Comparison of ENCODE assay signal across 1 cellular context in the genomic region with DNA sequence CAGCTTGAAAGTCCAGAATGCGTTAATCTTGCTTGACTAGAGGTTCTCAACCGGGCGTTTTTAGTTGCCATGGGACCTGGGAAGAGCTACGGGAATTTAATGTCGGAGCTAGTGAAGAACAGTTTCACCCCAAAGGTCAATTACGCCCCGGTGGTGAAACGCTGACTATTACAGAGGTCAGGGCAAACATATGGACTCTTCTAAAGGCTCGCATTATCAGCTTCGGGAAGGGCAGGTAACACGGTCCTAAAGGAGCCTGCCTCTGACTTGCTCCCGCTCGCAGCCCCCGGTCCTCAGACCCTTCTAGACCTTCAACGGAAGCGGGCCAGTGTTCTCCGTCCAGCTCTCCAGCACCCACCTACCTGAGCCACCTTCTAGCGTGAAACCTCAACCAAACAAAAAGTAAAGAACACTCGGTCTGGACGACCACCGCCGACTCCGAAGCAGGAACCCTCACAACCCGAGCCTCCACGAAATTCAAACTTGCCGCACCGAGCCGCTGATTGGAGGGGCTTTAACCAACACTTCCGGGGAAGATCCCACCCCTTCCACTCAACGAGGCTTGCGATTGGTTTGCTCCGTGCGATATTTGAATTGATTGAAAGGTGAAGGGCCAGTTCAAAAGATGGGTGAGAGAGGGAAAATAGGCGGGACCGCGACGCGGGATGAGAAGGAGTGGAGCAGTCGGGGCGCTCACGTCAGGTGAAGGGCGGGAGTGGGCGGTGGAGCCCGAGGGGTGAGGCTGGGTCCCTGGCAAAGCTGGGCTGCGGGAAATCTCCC.
TF ChIP-seq lines count a peak whose summit lies in the region.

A gene with protein sequence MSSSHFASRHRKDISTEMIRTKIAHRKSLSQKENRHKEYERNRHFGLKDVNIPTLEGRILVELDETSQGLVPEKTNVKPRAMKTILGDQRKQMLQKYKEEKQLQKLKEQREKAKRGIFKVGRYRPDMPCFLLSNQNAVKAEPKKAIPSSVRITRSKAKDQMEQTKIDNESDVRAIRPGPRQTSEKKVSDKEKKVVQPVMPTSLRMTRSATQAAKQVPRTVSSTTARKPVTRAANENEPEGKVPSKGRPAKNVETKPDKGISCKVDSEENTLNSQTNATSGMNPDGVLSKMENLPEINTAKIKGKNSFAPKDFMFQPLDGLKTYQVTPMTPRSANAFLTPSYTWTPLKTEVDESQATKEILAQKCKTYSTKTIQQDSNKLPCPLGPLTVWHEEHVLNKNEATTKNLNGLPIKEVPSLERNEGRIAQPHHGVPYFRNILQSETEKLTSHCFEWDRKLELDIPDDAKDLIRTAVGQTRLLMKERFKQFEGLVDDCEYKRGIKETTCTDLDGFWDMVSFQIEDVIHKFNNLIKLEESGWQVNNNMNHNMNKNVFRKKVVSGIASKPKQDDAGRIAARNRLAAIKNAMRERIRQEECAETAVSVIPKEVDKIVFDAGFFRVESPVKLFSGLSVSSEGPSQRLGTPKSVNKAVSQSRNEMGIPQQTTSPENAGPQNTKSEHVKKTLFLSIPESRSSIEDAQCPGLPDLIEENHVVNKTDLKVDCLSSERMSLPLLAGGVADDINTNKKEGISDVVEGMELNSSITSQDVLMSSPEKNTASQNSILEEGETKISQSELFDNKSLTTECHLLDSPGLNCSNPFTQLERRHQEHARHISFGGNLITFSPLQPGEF (minus strand): TSS at position 485 of the 780 bp plus-strand sequence. CDS start 2,406 bp downstream, outside the sequence.

TF ChIP-seq in H1, 55 proteins besides CTCF, POLR2A, EP300 and RAD21 (continues in another document):
- TF ChIP-seq TCF12 (IDR thresholded peaks at IDR 0.05; ENCODE audit: low read depth, low read length) (no peak), NANOG (IDR thresholded peaks at IDR 0.05; ENCODE audit: insufficient read depth, low read depth, low read length, poor library complexity, severe bottlenecking) (no peak), CBX5 (IDR thresholded peaks at IDR 0.05; ENCODE audit: low read depth, low read length) (no peak), SIRT6 (IDR thresholded peaks at IDR 0.05; ENCODE audit: low read length) (no peak), JUN (IDR thresholded peaks at IDR 0.05; ENCODE audit: low read depth, low read length) (no peak), POU5F1 (IDR thresholded peaks at IDR 0.05; ENCODE audit: low read depth, low read length) (no peak), SP4 (IDR thresholded peaks at IDR 0.05; ENCODE audit: low read length) (peak; percentile 85), RBBP5 (IDR thresholded peaks at IDR 0.05; ENCODE audit: borderline replicate concordance, low read depth, low read length) (no peak; the same call in 1 of the 2 replicates), PHF8 (conservative IDR thresholded peaks at IDR 0.05; ENCODE audit: low read depth, low read length) (peak; percentile 81), HDAC6 (IDR thresholded peaks at IDR 0.05; ENCODE audit: low read depth, low read length) (no peak), SIN3A (conservative IDR thresholded peaks at IDR 0.05 in 1 of 2, IDR thresholded peaks at IDR 0.05 in 1 of 2; ENCODE audit: low read depth in 1 of 2, low read length in 2 of 2) (peak; percentile 74 to 85; a peak in 1 of 4 replicates), TBP (IDR thresholded peaks at IDR 0.05; ENCODE audit: low read depth, low read length) (peak; percentile 75), SAP30 (IDR thresholded peaks at IDR 0.05; ENCODE audit: insufficient read depth, insufficient replicate concordance, low read length) (no peak), RXRA (IDR thresholded peaks at IDR 0.05; ENCODE audit: insufficient read depth, low read depth, low read length) (no peak), ASH2L (IDR thresholded peaks at IDR 0.05; ENCODE audit: low read length) (peak; percentile 90), CEBPB (IDR thresholded peaks at IDR 0.05; ENCODE audit: low read depth, low read length) (no peak), E2F6 (IDR thresholded peaks at IDR 0.05) (peak; percentile 85), JUND (IDR thresholded peaks at IDR 0.05; ENCODE audit: low read length) (no peak), MAX (IDR thresholded peaks at IDR 0.05) (peak; percentile 40; the same call in 1 of the 2 replicates), SRF (IDR thresholded peaks at IDR 0.05; ENCODE audit: low read depth, low read length) (no peak), TAF7 (optimal IDR thresholded peaks at IDR 0.05; ENCODE audit: borderline replicate concordance, low read depth, low read length) (peak; percentile 76), MAFK (IDR thresholded peaks at IDR 0.05; ENCODE audit: low read depth, low read length) (no peak), CBX8 (IDR thresholded peaks at IDR 0.05; ENCODE audit: borderline replicate concordance, low read depth, low read length) (no peak), ZNF274 (IDR thresholded peaks at IDR 0.05; ENCODE audit: borderline replicate concordance, extremely low read depth, low read length) (no peak), YY1 (IDR thresholded peaks at IDR 0.05; ENCODE audit: low read depth, low read length) (no peak), KDM4A (IDR thresholded peaks at IDR 0.05; ENCODE audit: low read depth, low read length, severe bottlenecking) (peak; percentile 86), KDM5A (IDR thresholded peaks at IDR 0.05; ENCODE audit: low read length) (no peak), POLR2AphosphoS5 (IDR thresholded peaks at IDR 0.05; ENCODE audit: low read depth, low read length) (0 out of 2 replicates have a peak, but pooled peaks have one; percentile 35), GABPA (IDR thresholded peaks at IDR 0.05; ENCODE audit: borderline replicate concordance, insufficient read depth, low read length) (peak; percentile 77; the same call in 1 of the 2 replicates), ATF3 (IDR thresholded peaks at IDR 0.05; ENCODE audit: insufficient read depth, low read depth, low read length) (no peak), GTF2F1 (IDR thresholded peaks at IDR 0.05; ENCODE audit: borderline replicate concordance, low read depth, low read length) (no peak), HDAC2 (IDR thresholded peaks at IDR 0.05; ENCODE audit: borderline replicate concordance in 1 of 2, low read depth in 2 of 2, low read length in 2 of 2) (peak in 1 of 2 experiments; percentile 84; a peak in 2 of 4 replicates), EZH2 (IDR thresholded peaks at IDR 0.05; ENCODE audit: low read depth, low read length, severe bottlenecking) (no peak), RNF2 (IDR thresholded peaks at IDR 0.05; ENCODE audit: borderline replicate concordance, low read depth, low read length, missing control alignments, poor library complexity, severe bottlenecking) (no peak), NRF1 (IDR thresholded peaks at IDR 0.05; ENCODE audit: low read depth, low read length) (no peak), FOSL1 (IDR thresholded peaks at IDR 0.05; ENCODE audit: insufficient read depth, low read depth, low read length) (0 out of 2 replicates have a peak, but pooled peaks have one; percentile 37), BRCA1 (IDR thresholded peaks at IDR 0.05; ENCODE audit: low read depth, low read length) (no peak), BACH1 (IDR thresholded peaks at IDR 0.05; ENCODE audit: low read length) (peak; percentile 40; the same call in 1 of the 2 replicates), SIX5 (IDR thresholded peaks at IDR 0.05; ENCODE audit: low read depth, low read length) (no peak), EGR1 (IDR thresholded peaks at IDR 0.05; ENCODE audit: borderline replicate concordance, low read depth, low read length) (no peak), SP2 (IDR thresholded peaks at IDR 0.05; ENCODE audit: low read length) (peak; percentile 41; the same call in 1 of the 2 replicates), ATF2 (IDR thresholded peaks at IDR 0.05; ENCODE audit: low read length) (no peak), CHD1 (IDR thresholded peaks at IDR 0.05; ENCODE audit: low read depth, low read length) (no peak), SUZ12 (IDR thresholded peaks at IDR 0.05; ENCODE audit: low read length) (no peak), CREB1 (IDR thresholded peaks at IDR 0.05) (peak; percentile 59), BCL11A (IDR thresholded peaks at IDR 0.05; ENCODE audit: low read depth in 2 of 2, low read length in 2 of 2) (no peak), TEAD4 (IDR thresholded peaks at IDR 0.05; ENCODE audit: low read depth, low read length) (no peak), SP1 (IDR thresholded peaks at IDR 0.05; ENCODE audit: low read depth, low read length) (peak; percentile 91)
- TF ChIP-seq, protein P1, sequence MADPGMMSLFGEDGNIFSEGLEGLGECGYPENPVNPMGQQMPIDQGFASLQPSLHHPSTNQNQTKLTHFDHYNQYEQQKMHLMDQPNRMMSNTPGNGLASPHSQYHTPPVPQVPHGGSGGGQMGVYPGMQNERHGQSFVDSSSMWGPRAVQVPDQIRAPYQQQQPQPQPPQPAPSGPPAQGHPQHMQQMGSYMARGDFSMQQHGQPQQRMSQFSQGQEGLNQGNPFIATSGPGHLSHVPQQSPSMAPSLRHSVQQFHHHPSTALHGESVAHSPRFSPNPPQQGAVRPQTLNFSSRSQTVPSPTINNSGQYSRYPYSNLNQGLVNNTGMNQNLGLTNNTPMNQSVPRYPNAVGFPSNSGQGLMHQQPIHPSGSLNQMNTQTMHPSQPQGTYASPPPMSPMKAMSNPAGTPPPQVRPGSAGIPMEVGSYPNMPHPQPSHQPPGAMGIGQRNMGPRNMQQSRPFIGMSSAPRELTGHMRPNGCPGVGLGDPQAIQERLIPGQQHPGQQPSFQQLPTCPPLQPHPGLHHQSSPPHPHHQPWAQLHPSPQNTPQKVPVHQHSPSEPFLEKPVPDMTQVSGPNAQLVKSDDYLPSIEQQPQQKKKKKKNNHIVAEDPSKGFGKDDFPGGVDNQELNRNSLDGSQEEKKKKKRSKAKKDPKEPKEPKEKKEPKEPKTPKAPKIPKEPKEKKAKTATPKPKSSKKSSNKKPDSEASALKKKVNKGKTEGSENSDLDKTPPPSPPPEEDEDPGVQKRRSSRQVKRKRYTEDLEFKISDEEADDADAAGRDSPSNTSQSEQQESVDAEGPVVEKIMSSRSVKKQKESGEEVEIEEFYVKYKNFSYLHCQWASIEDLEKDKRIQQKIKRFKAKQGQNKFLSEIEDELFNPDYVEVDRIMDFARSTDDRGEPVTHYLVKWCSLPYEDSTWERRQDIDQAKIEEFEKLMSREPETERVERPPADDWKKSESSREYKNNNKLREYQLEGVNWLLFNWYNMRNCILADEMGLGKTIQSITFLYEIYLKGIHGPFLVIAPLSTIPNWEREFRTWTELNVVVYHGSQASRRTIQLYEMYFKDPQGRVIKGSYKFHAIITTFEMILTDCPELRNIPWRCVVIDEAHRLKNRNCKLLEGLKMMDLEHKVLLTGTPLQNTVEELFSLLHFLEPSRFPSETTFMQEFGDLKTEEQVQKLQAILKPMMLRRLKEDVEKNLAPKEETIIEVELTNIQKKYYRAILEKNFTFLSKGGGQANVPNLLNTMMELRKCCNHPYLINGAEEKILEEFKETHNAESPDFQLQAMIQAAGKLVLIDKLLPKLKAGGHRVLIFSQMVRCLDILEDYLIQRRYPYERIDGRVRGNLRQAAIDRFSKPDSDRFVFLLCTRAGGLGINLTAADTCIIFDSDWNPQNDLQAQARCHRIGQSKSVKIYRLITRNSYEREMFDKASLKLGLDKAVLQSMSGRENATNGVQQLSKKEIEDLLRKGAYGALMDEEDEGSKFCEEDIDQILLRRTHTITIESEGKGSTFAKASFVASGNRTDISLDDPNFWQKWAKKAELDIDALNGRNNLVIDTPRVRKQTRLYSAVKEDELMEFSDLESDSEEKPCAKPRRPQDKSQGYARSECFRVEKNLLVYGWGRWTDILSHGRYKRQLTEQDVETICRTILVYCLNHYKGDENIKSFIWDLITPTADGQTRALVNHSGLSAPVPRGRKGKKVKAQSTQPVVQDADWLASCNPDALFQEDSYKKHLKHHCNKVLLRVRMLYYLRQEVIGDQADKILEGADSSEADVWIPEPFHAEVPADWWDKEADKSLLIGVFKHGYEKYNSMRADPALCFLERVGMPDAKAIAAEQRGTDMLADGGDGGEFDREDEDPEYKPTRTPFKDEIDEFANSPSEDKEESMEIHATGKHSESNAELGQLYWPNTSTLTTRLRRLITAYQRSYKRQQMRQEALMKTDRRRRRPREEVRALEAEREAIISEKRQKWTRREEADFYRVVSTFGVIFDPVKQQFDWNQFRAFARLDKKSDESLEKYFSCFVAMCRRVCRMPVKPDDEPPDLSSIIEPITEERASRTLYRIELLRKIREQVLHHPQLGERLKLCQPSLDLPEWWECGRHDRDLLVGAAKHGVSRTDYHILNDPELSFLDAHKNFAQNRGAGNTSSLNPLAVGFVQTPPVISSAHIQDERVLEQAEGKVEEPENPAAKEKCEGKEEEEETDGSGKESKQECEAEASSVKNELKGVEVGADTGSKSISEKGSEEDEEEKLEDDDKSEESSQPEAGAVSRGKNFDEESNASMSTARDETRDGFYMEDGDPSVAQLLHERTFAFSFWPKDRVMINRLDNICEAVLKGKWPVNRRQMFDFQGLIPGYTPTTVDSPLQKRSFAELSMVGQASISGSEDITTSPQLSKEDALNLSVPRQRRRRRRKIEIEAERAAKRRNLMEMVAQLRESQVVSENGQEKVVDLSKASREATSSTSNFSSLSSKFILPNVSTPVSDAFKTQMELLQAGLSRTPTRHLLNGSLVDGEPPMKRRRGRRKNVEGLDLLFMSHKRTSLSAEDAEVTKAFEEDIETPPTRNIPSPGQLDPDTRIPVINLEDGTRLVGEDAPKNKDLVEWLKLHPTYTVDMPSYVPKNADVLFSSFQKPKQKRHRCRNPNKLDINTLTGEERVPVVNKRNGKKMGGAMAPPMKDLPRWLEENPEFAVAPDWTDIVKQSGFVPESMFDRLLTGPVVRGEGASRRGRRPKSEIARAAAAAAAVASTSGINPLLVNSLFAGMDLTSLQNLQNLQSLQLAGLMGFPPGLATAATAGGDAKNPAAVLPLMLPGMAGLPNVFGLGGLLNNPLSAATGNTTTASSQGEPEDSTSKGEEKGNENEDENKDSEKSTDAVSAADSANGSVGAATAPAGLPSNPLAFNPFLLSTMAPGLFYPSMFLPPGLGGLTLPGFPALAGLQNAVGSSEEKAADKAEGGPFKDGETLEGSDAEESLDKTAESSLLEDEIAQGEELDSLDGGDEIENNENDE (IDR thresholded peaks at IDR 0.05; ENCODE audit: insufficient replicate concordance, low read length), result no peak
